ENCODE assay signal across 25 cellular contexts in the genomic region with DNA sequence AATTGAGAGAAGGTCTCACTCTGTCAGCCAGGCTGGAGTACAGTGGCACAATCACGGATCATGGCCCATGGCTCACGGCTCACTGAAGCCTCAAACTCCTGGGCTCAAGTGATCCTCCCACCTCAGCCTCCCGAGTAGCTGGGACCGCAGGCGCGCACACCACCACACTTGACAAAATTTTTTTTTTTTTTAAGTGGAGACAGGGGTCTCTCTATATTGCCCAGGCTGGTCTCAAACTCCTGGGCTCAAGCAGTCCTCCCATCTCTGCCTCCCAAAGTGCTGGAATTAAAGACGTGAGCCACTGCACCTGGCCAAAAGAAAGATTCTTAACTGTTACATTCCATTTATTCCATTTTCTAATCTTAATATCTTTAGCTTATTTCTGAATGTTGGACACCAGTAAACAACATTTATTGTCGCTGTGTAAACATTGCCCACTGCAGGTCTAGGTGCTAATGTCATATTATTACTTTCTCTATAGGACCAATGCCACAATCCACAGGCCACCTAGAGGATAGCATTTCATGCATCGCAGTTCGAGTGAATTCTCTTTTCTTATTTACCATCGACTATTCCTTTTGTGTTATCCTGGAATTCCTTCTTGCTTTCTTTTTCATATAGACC.
"Had no signal": no experiment of that assay in that cellular context is flagged by ENCODE, and none has a peak within 500 bp of the region (broad histone marks: within the 10 kb centered on the region; RNA-seq: fewer than 3 reads in every experiment).

No MANE protein-coding gene starts in this region.

- H3K9me3 ChIP-seq: adrenal gland, breast epithelium, MG63 had no signal

- FAIRE-seq: RCC 7860 had no signal

- DNase-seq: activated CD4-positive, alpha-beta memory T cell treated with anti-CD3 and anti-CD28 coated beads, Interleukin-2, amount 10 ng/mL, durations not matched to agents 7 days and 5 days; activated CD4-positive, alpha-beta T cell treated with anti-CD3 and anti-CD28 coated beads for 36 hours; activated CD4-positive, alpha-beta T cell treated with anti-CD3 and anti-CD28 coated beads, Interleukin-2, amount 50 U/mL, for 1 hour; activated CD8-positive, alpha-beta memory T cell treated with anti-CD3 and anti-CD28 coated beads, Interleukin-2, amount 50 U/mL, for 4 hours; activated effector memory CD4-positive, alpha-beta T cell treated with Interleukin-2 at 50 U/mL for 16 hours; activated naive CD4-positive, alpha-beta T cell; activated naive CD8-positive, alpha-beta T cell treated with anti-CD3 and anti-CD28 coated beads for 36 hours; adrenal gland; anterior cingulate cortex; caudate nucleus; MG63; MV-4-11; NCI-H1105; NCI-H1436; NCI-H1694 treated with DMSO at 0.1 percent for 48 hours; NCI-H2029 treated with DMSO at 0.1 percent for 48 hours; NCI-H446; NCI-H524; SHP77; T-cell had no signal

- H3K9me3 Mint-ChIP-seq: activated CD4-positive, alpha-beta memory T cell treated with anti-CD3 and anti-CD28 coated beads, Interleukin-2, amount 10 ng/mL, durations not matched to agents 7 days and 5 days; activated naive CD8-positive, alpha-beta T cell treated with anti-CD3 and anti-CD28 coated beads for 36 hours; T-cell had no signal

- H3K4me1 ChIP-seq: breast epithelium had no signal

- H3K4me3 ChIP-seq: adrenal gland, breast epithelium, coronary artery, MG63 had no signal

- H3K27me3 ChIP-seq: adrenal gland, breast epithelium had no signal

- H3K4me3 Mint-ChIP-seq: activated CD4-positive, alpha-beta memory T cell treated with anti-CD3 and anti-CD28 coated beads, Interleukin-2, amount 10 ng/mL, durations not matched to agents 7 days and 5 days; activated CD4-positive, alpha-beta T cell treated with anti-CD3 and anti-CD28 coated beads for 36 hours; activated naive CD8-positive, alpha-beta T cell treated with anti-CD3 and anti-CD28 coated beads for 36 hours; activated T-helper 1 cell treated with anti-CD3 and anti-CD28 coated beads, Interleukin-12 subunit alpha, Interleukin-12 subunit beta, Interleukin-2, Interleukin-4 antibody, amounts not matched to agents 30 ng/mL and 10 ng/mL and 1 ng/mL, durations not matched to agents 14 hours and 24 hours and 36 hours; T-cell had no signal

- H3K27ac ChIP-seq: adrenal gland, breast epithelium, coronary artery, VCaP had no signal

- H3K27me3 Mint-ChIP-seq: activated CD4-positive, alpha-beta memory T cell treated with anti-CD3 and anti-CD28 coated beads, Interleukin-2, amount 10 ng/mL, durations not matched to agents 7 days and 5 days; activated CD4-positive, alpha-beta T cell treated with anti-CD3 and anti-CD28 coated beads for 36 hours; activated naive CD8-positive, alpha-beta T cell treated with anti-CD3 and anti-CD28 coated beads for 36 hours; T-cell had no signal

- ATAC-seq: activated CD4-positive, alpha-beta T cell treated with anti-CD3 and anti-CD28 coated beads for 36 hours; T-cell had no signal

- H3K27ac Mint-ChIP-seq: activated CD4-positive, alpha-beta memory T cell treated with anti-CD3 and anti-CD28 coated beads, Interleukin-2, amount 10 ng/mL, durations not matched to agents 7 days and 5 days; activated CD4-positive, alpha-beta T cell treated with anti-CD3 and anti-CD28 coated beads for 36 hours; activated T-helper 1 cell treated with anti-CD3 and anti-CD28 coated beads, Interleukin-12 subunit alpha, Interleukin-12 subunit beta, Interleukin-2, Interleukin-4 antibody, amounts not matched to agents 30 ng/mL and 10 ng/mL and 1 ng/mL, durations not matched to agents 14 hours and 24 hours and 36 hours had no signal

- H3K36me3 ChIP-seq: adrenal gland, breast epithelium, MG63 had no signal
